11 cellular contexts compared by ENCODE assay signal in genomic region chr9:98315067-98315453, GRCh38.
"Had no signal": no experiment of that assay in that cellular context is flagged by ENCODE, and none has a peak within 500 bp of the region (broad histone marks: within the 10 kb centered on the region; RNA-seq: fewer than 3 reads in every experiment).

No MANE protein-coding gene starts in this region.

- H3K27ac ChIP-seq: coronary artery, left lung, ovary, psoas muscle, sigmoid colon, testis, tibial artery had no signal

- H3K4me3 ChIP-seq: coronary artery, left lung, ovary, psoas muscle, sigmoid colon, testis, tibial artery, upper lobe of left lung had no signal

- H3K36me3 ChIP-seq: left lung, ovary, sigmoid colon, tibial artery, upper lobe of left lung had no signal

- H3K9me3 ChIP-seq: left lung, ovary, psoas muscle, sigmoid colon, testis, tibial artery, upper lobe of left lung had no signal

- H3K27me3 ChIP-seq: left lung, ovary, sigmoid colon, testis, upper lobe of left lung had no signal

- H3K9me3 Mint-ChIP-seq: naive thymus-derived CD8-positive, alpha-beta T cell; stimulated activated memory B cell treated with anti-CD40 and anti-IgM and Interleukin-4, amounts not matched to agents 10 μg/mL and 1 μg/mL and 100 μg/mL, for 72 hours had no signal

- H3K27ac Mint-ChIP-seq: nephron progenitor cell; stimulated activated memory B cell treated with anti-CD40 and anti-IgM and Interleukin-4, amounts not matched to agents 10 μg/mL and 1 μg/mL and 100 μg/mL, for 72 hours had no signal

- H3K36me3 Mint-ChIP-seq: naive thymus-derived CD8-positive, alpha-beta T cell; stimulated activated memory B cell treated with anti-CD40 and anti-IgM and Interleukin-4, amounts not matched to agents 10 μg/mL and 1 μg/mL and 100 μg/mL, for 72 hours had no signal

- H3K4me1 ChIP-seq: psoas muscle, sigmoid colon, testis, tibial artery had no signal

- H3K4me1 Mint-ChIP-seq: nephron progenitor cell; stimulated activated memory B cell treated with anti-CD40 and anti-IgM and Interleukin-4, amounts not matched to agents 10 μg/mL and 1 μg/mL and 100 μg/mL, for 72 hours had no signal

- H3K4me3 Mint-ChIP-seq: naive thymus-derived CD8-positive, alpha-beta T cell; nephron progenitor cell; stimulated activated memory B cell treated with anti-CD40 and anti-IgM and Interleukin-4, amounts not matched to agents 10 μg/mL and 1 μg/mL and 100 μg/mL, for 72 hours had no signal
